ENCODE assay signal across 38 cellular contexts in genomic region chr11:59358020-59358419, GRCh38. TPM values are rescaled to one million over a fixed set of nuclear protein-coding genes. Genes with fewer than 3 reads are reported as not detected.
"Had no signal": no experiment of that assay in that cellular context is flagged by ENCODE, and none has a peak within 500 bp of the region (broad histone marks: within the 10 kb centered on the region; RNA-seq: fewer than 3 reads in every experiment).

No MANE protein-coding gene starts in this region.

- H3K27me3 ChIP-seq: MG63 had no signal

- H3K36me3 ChIP-seq: MG63 had no signal

- H3K4me3 ChIP-seq: MG63 had no signal

- H3K9me3 ChIP-seq: MG63 had no signal

- DNase-seq: Karpas-422, Kasumi-1, MG63, MM.1S, MV-4-11, NCI-H1048, NCI-H1092, NCI-H1092 treated with DMSO at 0.1 percent for 48 hours, NCI-H1105, NCI-H1105 treated with DMSO at 0.1 percent for 48 hours, NCI-H1417, NCI-H1417 treated with DMSO at 0.1 percent for 48 hours, NCI-H1436, NCI-H1436 treated with DMSO at 0.1 percent for 48 hours, NCI-H146, NCI-H1694, NCI-H1694 treated with DMSO at 0.1 percent for 48 hours, NCI-H187, NCI-H187 treated with DMSO at 0.1 percent for 48 hours, NCI-H1930, NCI-H2029, NCI-H2029 treated with DMSO at 0.1 percent for 48 hours, NCI-H2081, NCI-H2081 treated with DMSO at 0.1 percent for 48 hours, NCI-H2107, NCI-H2171, NCI-H2171 treated with DMSO at 0.1 percent for 48 hours, NCI-H2227 treated with DMSO at 0.1 percent for 48 hours, NCI-H226, NCI-H345, NCI-H446, NCI-H446 treated with DMSO at 0.1 percent for 48 hours, NCI-H510A, NCI-H510A treated with DMSO at 0.1 percent for 48 hours had no signal

RNA-seq across cellular contexts. Expression of gene OR5AN1, which starts 0.7 kb away (rescaled TPM):
- total RNA-seq: LHCN-M2, M059J, MCF 10A, NCI-H460 had no signal
